ENCODE assay signal across 13 cellular contexts in the genomic region with DNA sequence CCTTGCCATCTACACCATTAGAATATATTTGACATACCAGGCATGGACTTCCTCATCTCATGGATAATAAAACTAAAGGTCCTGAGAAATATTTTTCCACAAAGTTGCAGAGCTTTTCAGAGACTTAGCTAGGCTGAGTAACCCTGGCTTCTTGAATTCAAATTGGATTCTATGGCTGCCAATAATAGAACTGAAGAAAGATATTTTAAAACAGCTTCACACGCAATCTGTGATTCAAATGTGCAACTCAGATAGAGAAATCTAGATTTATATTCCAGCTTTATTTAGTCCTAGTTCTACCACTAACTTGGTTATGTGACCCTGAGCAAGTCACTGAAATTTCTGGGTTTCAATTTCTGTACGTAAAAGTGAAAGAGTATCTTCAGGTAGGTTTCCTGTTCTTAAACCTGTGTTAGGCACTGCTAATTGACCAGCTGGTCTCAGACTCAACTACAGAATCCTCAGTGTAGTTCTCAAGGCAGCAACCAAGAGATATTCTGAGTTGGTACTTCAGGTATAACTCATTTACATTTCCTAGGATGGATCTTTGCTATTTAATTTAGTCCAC.
DNase-seq lines count a peak whose midpoint lies in the region; ATAC-seq and TF ChIP-seq lines count a peak whose summit lies in the region.
"Had no signal": no experiment of that assay in that cellular context is flagged by ENCODE, and none has a peak within 500 bp of the region (broad histone marks: within the 10 kb centered on the region; RNA-seq: fewer than 3 reads in every experiment).

No MANE protein-coding gene starts in this region.

- ATAC-seq in GM19328 (IDR thresholded peaks at IDR 0.05; ENCODE audit: unreplicated experiment) (peak; percentile 93), HG02588 (IDR thresholded peaks at IDR 0.05; ENCODE audit: unreplicated experiment) (peak; percentile 88), HG03159 (IDR thresholded peaks at IDR 0.05; ENCODE audit: unreplicated experiment) (peak; percentile 94)
- ATAC-seq: A549 had no signal

- TF ChIP-seq CTCF in GM12864 (IDR thresholded peaks at IDR 0.05; ENCODE audit: low read depth, low read length, missing control alignments) (no peak), Calu3 (IDR thresholded peaks at IDR 0.05; ENCODE audit: unreplicated experiment) (no peak), mesothelial cell of epicardium (IDR thresholded peaks at IDR 0.05; ENCODE audit: unreplicated experiment) (no peak), tibial artery (IDR thresholded peaks at IDR 0.05) (no peak)

- H3K27ac ChIP-seq in SJCRH30 (no peak overlapping the region), tibial artery (no peak overlapping the region)
- H3K27ac ChIP-seq: A549 had no signal

- H3K9me3 ChIP-seq in SJCRH30 (replicated peaks) (no peaks in the 10 kb centered on the region), tibial artery (no peaks in the 10 kb centered on the region)
- H3K9me3 ChIP-seq: A549 had no signal

- H3K27me3 Mint-ChIP-seq in Calu3 (ENCODE audit: unreplicated experiment) (no peaks in the 10 kb centered on the region), mesothelial cell of epicardium (ENCODE audit: low read depth) (no peaks in the 10 kb centered on the region)
- H3K27me3 Mint-ChIP-seq: activated naive CD4-positive, alpha-beta T cell treated with anti-CD3 and anti-CD28 coated beads, Interleukin-2, amount 10 ng/mL, durations not matched to agents 7 days and 5 days; central memory CD8-positive, alpha-beta T cell had no signal

- H3K27ac Mint-ChIP-seq in Calu3 (ENCODE audit: unreplicated experiment) (no peak overlapping the region), mesothelial cell of epicardium (no peak overlapping the region)
- H3K27ac Mint-ChIP-seq: activated naive CD4-positive, alpha-beta T cell treated with anti-CD3 and anti-CD28 coated beads, Interleukin-2, amount 10 ng/mL, durations not matched to agents 7 days and 5 days had no signal

- BruUV-seq in Calu3 (replicated peaks; lab: Mats Ljungman, UMichigan): no TSS peak

- H3K4me3 Mint-ChIP-seq in Calu3 (ENCODE audit: low read depth, unreplicated experiment) (no peak overlapping the region), mesothelial cell of epicardium (no peak overlapping the region)
- H3K4me3 Mint-ChIP-seq: activated naive CD4-positive, alpha-beta T cell treated with anti-CD3 and anti-CD28 coated beads, Interleukin-2, amount 10 ng/mL, durations not matched to agents 7 days and 5 days; central memory CD8-positive, alpha-beta T cell had no signal

- CTCF ChIA-PET in Calu3 (lab: Charles Lee): no interaction called here

- H3K4me1 ChIP-seq in SJCRH30 (no peaks in the 10 kb centered on the region), tibial artery (no peaks in the 10 kb centered on the region)
- H3K4me1 ChIP-seq: A549 had no signal

- DNase-seq in GM12864 (ENCODE audit: low read depth) (peak; percentile 73), Calu3 (no peak), mesothelial cell of epicardium (ENCODE audit: low spot score in 2 of 2, unreplicated experiment in 2 of 2) (no peak), SJCRH30 (no peak), tibial artery (no peak)
- DNase-seq: activated naive CD4-positive, alpha-beta T cell treated with anti-CD3 and anti-CD28 coated beads, Interleukin-2, amount 10 ng/mL, durations not matched to agents 7 days and 5 days; NCI-H2029; OCI-M1 had no signal

- H3K4me3 ChIP-seq in GM12864 (ENCODE audit: low read depth, low read length) (no peak overlapping the region), SJCRH30 (no peak overlapping the region), tibial artery (no peak overlapping the region)
- H3K4me3 ChIP-seq: A549 had no signal

- no peaks in the 10 kb centered on the region for H3K27me3 ChIP-seq in SJCRH30
- no peaks in the 10 kb centered on the region for H3K27me3 ChIP-seq in tibial artery

- no peaks in the 10 kb centered on the region for H3K36me3 Mint-ChIP-seq in Calu3 (ENCODE audit: insufficient read depth, unreplicated experiment)
- no peaks in the 10 kb centered on the region for H3K36me3 Mint-ChIP-seq in mesothelial cell of epicardium
- H3K36me3 Mint-ChIP-seq: activated naive CD4-positive, alpha-beta T cell treated with anti-CD3 and anti-CD28 coated beads, Interleukin-2, amount 10 ng/mL, durations not matched to agents 7 days and 5 days had no signal

- H3K9me3 Mint-ChIP-seq in Calu3 (ENCODE audit: low read depth, unreplicated experiment): peaks cover 6% of the 10 kb centered on the region
- peaks cover 11% of the 10 kb centered on the region for H3K9me3 Mint-ChIP-seq in mesothelial cell of epicardium
- H3K9me3 Mint-ChIP-seq: central memory CD8-positive, alpha-beta T cell had no signal

- intact Hi-C loops in Calu3 (cut with micrococcal nuclease; ENCODE audit: unreplicated experiment) (no loop called here), tibial artery (cut with DNase I; ENCODE audit: low total_unique reads) (no loop called here)

- no peaks in the 10 kb centered on the region for H3K36me3 ChIP-seq in SJCRH30
- no peaks in the 10 kb centered on the region for H3K36me3 ChIP-seq in tibial artery

- H3K4me1 Mint-ChIP-seq in Calu3 (ENCODE audit: low read depth, unreplicated experiment): no peaks in the 10 kb centered on the region
- H3K4me1 Mint-ChIP-seq in mesothelial cell of epicardium: peaks cover 8% of the 10 kb centered on the region
- H3K4me1 Mint-ChIP-seq: activated naive CD4-positive, alpha-beta T cell treated with anti-CD3 and anti-CD28 coated beads, Interleukin-2, amount 10 ng/mL, durations not matched to agents 7 days and 5 days; central memory CD8-positive, alpha-beta T cell had no signal
